Comparison of ENCODE assay signal across 9 cellular contexts in the genomic region with DNA sequence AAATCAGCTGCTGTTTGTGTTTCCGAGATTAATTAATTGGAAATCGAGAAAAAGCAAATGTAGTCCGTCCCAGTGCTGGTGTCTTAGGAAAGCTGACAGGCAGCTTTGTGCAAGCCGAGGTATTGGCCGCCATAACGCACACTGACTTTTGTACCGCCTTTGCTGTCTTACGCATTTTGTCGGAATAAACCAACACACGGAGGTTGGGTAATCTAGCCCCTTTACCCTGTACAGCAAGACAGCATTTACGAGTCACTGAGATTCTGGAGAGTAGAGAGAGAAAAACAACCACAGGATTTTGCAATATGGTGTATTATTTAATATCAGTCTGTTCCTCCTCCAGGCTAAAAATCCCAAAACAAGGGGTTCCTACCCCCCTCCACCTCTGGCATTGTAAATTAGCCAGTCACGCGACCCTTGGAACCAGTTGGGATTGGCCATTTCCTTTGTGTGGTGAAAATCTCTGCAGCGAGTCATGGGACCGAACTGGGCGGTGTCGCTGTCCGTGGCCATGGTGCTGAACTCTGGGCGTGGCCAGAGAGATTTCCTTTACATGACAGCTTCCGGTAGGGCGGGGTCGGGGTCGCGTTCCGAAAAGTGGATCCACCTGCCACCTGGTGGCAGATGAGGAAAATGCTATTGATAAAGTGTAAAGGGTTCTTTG. TPM values are rescaled to one million over a fixed set of nuclear protein-coding genes. Genes with fewer than 3 reads are reported as not detected.
DNase-seq lines count a peak whose midpoint lies in the region; ATAC-seq and TF ChIP-seq lines count a peak whose summit lies in the region.
"Had no signal": no experiment of that assay in that cellular context is flagged by ENCODE, and none has a peak within 500 bp of the region (broad histone marks: within the 10 kb centered on the region; RNA-seq: fewer than 3 reads in every experiment).

No MANE protein-coding gene starts in this region.

- H3K4me3 ChIP-seq in CD8-positive, alpha-beta memory T cell (ENCODE audit: low read length), result no peak overlapping the region
- H3K4me3 ChIP-seq in GM23248, result no peak overlapping the region
- no peak overlapping the region for H3K4me3 ChIP-seq in SU-DHL-6 (ENCODE audit: insufficient read depth, low read length, poor library complexity, severe bottlenecking)
- H3K4me3 ChIP-seq in right cardiac atrium (ENCODE audit: low read length), result peak overlapping the region; percentile 17
- H3K4me3 ChIP-seq in aorta (ENCODE audit: low read length in 2 of 2), result no peak overlapping the region

- no peak overlapping the region for H3K4me3 Mint-ChIP-seq in CD8-positive, alpha-beta memory T cell
- H3K4me3 Mint-ChIP-seq: T-helper 1 cell treated with Interleukin-12 subunit alpha and Interleukin-12 subunit beta and Interleukin-4 antibody, amounts not matched to agents 30 μg/mL and 1 μg/mL, for 36 hours had no signal

- H3K9me3 Mint-ChIP-seq in CD8-positive, alpha-beta memory T cell, result peaks cover 0 to 22% (median 2%) of the 10 kb centered on the region in 5 donors

- H3F3A ChIP-seq in GM23248 (ENCODE audit: insufficient read depth) (0 out of 2 replicates have a peak, but pooled peaks cover 14% of the 10 kb centered on the region), SU-DHL-6 (ENCODE audit: insufficient read depth) (no peaks in the 10 kb centered on the region)

- H3K4me2 ChIP-seq in GM23248 (ENCODE audit: unreplicated experiment), result no peak overlapping the region
- H3K4me2 ChIP-seq in SU-DHL-6 (ENCODE audit: low read depth, low read length, poor library complexity, severe bottlenecking), result no peak overlapping the region

- no peak overlapping the region for H3K9ac ChIP-seq in GM23248
- no peak overlapping the region for H3K9ac ChIP-seq in SU-DHL-6 (ENCODE audit: low read length)

- H3K27ac Mint-ChIP-seq in CD8-positive, alpha-beta memory T cell, result no peak overlapping the region
- H3K27ac Mint-ChIP-seq: T-helper 1 cell treated with Interleukin-12 subunit alpha and Interleukin-12 subunit beta and Interleukin-4 antibody, amounts not matched to agents 30 μg/mL and 1 μg/mL, for 36 hours had no signal

- peaks cover 0 to 10% of the 10 kb centered on the region in 2 donors for H3K27me3 Mint-ChIP-seq in CD8-positive, alpha-beta memory T cell

- no peaks in the 10 kb centered on the region for H3K36me3 Mint-ChIP-seq in CD8-positive, alpha-beta memory T cell

- no peaks in the 10 kb centered on the region for H4K20me1 ChIP-seq in GM23248 (ENCODE audit: insufficient read depth)
- no peaks in the 10 kb centered on the region; the same call in 1 of the 2 replicates for H4K20me1 ChIP-seq in SU-DHL-6 (ENCODE audit: low read depth, low read length)

- no peaks in the 10 kb centered on the region for H3K4me1 Mint-ChIP-seq in CD8-positive, alpha-beta memory T cell

- H3K27me3 ChIP-seq in CD8-positive, alpha-beta memory T cell (ENCODE audit: insufficient read depth, low read length, poor library complexity, severe bottlenecking), result no peaks in the 10 kb centered on the region
- H3K27me3 ChIP-seq in GM23248 (replicated peaks; ENCODE audit: insufficient read depth) (no peaks in the 10 kb centered on the region), SU-DHL-6 (ENCODE audit: low read length) (no peaks in the 10 kb centered on the region), right cardiac atrium (ENCODE audit: control insufficient read depth, insufficient read depth) (no peaks in the 10 kb centered on the region), aorta (ENCODE audit: control insufficient read depth in 1 of 2, insufficient read depth in 2 of 2, low read length in 1 of 2) (no peaks in the 10 kb centered on the region)

- H2AFZ ChIP-seq in GM23248 (peak overlapping the region; percentile 9), SU-DHL-6 (ENCODE audit: low read depth, low read length, severe bottlenecking) (no peak overlapping the region)

- POLR2A ChIA-PET in CD8-positive, alpha-beta memory T cell (lab: Charles Lee), result no interaction called here

- H3K79me2 ChIP-seq in GM23248 (ENCODE audit: insufficient read depth), result no peaks in the 10 kb centered on the region
- no peaks in the 10 kb centered on the region for H3K79me2 ChIP-seq in SU-DHL-6 (ENCODE audit: insufficient read depth, low read length)

- intact Hi-C loops in right cardiac atrium (cut with DNase I), result loop anchor here in 1 of 4 donors (10.0 kb wide), 2 partner anchors 156 to 666 kb away; a partner anchor contains a TSS
- intact Hi-C loops in posterior vena cava (cut with DNase I), result no loop called here
- intact Hi-C loops in aorta (cut with DNase I), result loop anchor here (2.0 to 10.0 kb wide), 2 partner anchors 234 to 236 kb away; a partner anchor contains a TSS

- TF ChIP-seq CTCF in SU-DHL-6 (IDR thresholded peaks at IDR 0.05; ENCODE audit: insufficient read depth, low read length, poor library complexity, severe bottlenecking), result peak; percentile 58

- H3K27ac ChIP-seq in CD8-positive, alpha-beta memory T cell (ENCODE audit: low read depth, low read length), result no peak overlapping the region
- H3K27ac ChIP-seq in GM23248 (no peak overlapping the region), SU-DHL-6 (ENCODE audit: low read depth, low read length) (no peak overlapping the region), angular gyrus (ENCODE audit: low read depth, low read length) (peak overlapping the region; percentile 98), right cardiac atrium (ENCODE audit: low read length) (no peak overlapping the region), aorta (ENCODE audit: low read depth in 1 of 2, low read length in 2 of 2) (no peak overlapping the region)

- in situ Hi-C loops in GM23248 (cut with MboI), result no loop called here

- DNase-seq in CD8-positive, alpha-beta memory T cell, result peak; percentile 14 to 69 (median 42)
- DNase-seq in GM23248, result peak; percentile 78
- DNase-seq in NCI-H1417 (lab: John Stamatoyannopoulos, UW), result peak; percentile 94 to 98 (median 98)
- peak; percentile 92 to 96 (median 95) for DNase-seq in right cardiac atrium
- peak; percentile 93 for DNase-seq in posterior vena cava (ENCODE audit: low spot score)
- peak; percentile 88 to 96 for DNase-seq in aorta

- CTCF ChIA-PET in CD8-positive, alpha-beta memory T cell (lab: Charles Lee), result no interaction called here

- 2 to 3% methylated on average over 25 of the region's 25 CpGs for WGBS in GM23248 (ENCODE audit: low coverage in 1 of 2, low lambda C conversion rate in 2 of 2, missing lambda C conversion rate in 2 of 2), 2 experiments
- WGBS in right cardiac atrium, result 4% methylated on average over 25 of the region's 25 CpGs
- WGBS in aorta, 2 donors, result 4 to 5% methylated on average over 25 of the region's 25 CpGs

- H3K9me2 ChIP-seq in GM23248 (ENCODE audit: insufficient read depth), result no peaks in the 10 kb centered on the region
- H3K9me2 ChIP-seq in SU-DHL-6 (replicated peaks; ENCODE audit: insufficient read depth, low read length), result no peaks in the 10 kb centered on the region

- no peaks in the 10 kb centered on the region for H3K36me3 ChIP-seq in CD8-positive, alpha-beta memory T cell (ENCODE audit: insufficient read depth, low read length)
- H3K36me3 ChIP-seq in GM23248 (ENCODE audit: low read depth), result no peaks in the 10 kb centered on the region
- no peaks in the 10 kb centered on the region for H3K36me3 ChIP-seq in SU-DHL-6 (ENCODE audit: low read length)
- no peaks in the 10 kb centered on the region for H3K36me3 ChIP-seq in aorta (ENCODE audit: control insufficient read depth in 1 of 2, insufficient read depth in 2 of 2, low read length in 1 of 2)

- peak; percentile 96 to 100 for ATAC-seq in right cardiac atrium
- peak; percentile 91 for ATAC-seq in aorta (ENCODE audit: low FRiP score)

- no peaks in the 10 kb centered on the region for H3K4me1 ChIP-seq in CD8-positive, alpha-beta memory T cell (ENCODE audit: insufficient read depth, low read length)
- H3K4me1 ChIP-seq in GM23248 (ENCODE audit: insufficient read depth) (no peaks in the 10 kb centered on the region), right cardiac atrium (ENCODE audit: control insufficient read depth, insufficient read depth, low read length) (no peaks in the 10 kb centered on the region), aorta (ENCODE audit: control insufficient read depth in 1 of 2, insufficient read depth in 2 of 2, low read length in 2 of 2) (no peaks in the 10 kb centered on the region)

- no peaks in the 10 kb centered on the region for H3K9me3 ChIP-seq in CD8-positive, alpha-beta memory T cell (ENCODE audit: low read length)
- H3K9me3 ChIP-seq in GM23248 (ENCODE audit: low read depth) (no peaks in the 10 kb centered on the region), SU-DHL-6 (ENCODE audit: insufficient read depth, low read length) (no peaks in the 10 kb centered on the region; the same call in 1 of the 2 replicates), right cardiac atrium (ENCODE audit: control insufficient read depth, low read length) (no peaks in the 10 kb centered on the region), aorta (ENCODE audit: control insufficient read depth, low read length) (peaks cover 3% of the 10 kb centered on the region)

RNA-seq across cellular contexts. Expression of a gene that starts 10.3 kb away (rescaled TPM):
- total RNA-seq in CD8-positive, alpha-beta memory T cell, result not detected
- not detected for polyA plus RNA-seq in CD8-positive, alpha-beta memory T cell
- not detected in 2 replicates for total RNA-seq in GM23248 (2014; rRNA removed; shearing (Covaris generic))
- polyA plus RNA-seq in GM23248 (2016; fragmentation: Nextera tagmentation; extraction: Ambion mirVana) (not detected in 2 replicates), right cardiac atrium (not detected), aorta (not detected)
- total RNA-seq in right cardiac atrium (not detected), posterior vena cava (not detected), aorta (not detected)

RNA-seq across cellular contexts. Expression of a gene that starts 53.5 kb away (rescaled TPM):
- total RNA-seq in CD8-positive, alpha-beta memory T cell, result not detected
- polyA plus RNA-seq in CD8-positive, alpha-beta memory T cell, result not detected
- 4.9 and 8.9 TPM in 2 replicates for total RNA-seq in GM23248 (2014; rRNA removed; shearing (Covaris generic))
- polyA plus RNA-seq in GM23248 (2016; fragmentation: Nextera tagmentation; extraction: Ambion mirVana) (4.4 and 6.0 TPM in 2 replicates), right cardiac atrium (0.59 TPM), aorta (1 to 10 TPM in 1 of 2 donors, under 1 TPM in 1; 0.50 to 2.6 TPM)
- total RNA-seq in right cardiac atrium (1 to 10 TPM; 1.4 to 1.9 (median 1.5) TPM), posterior vena cava (1 to 10 TPM; 2.3 to 3.2 TPM), aorta (1 to 10 TPM; 3.1 to 4.1 TPM)

RNA-seq across cellular contexts. Expression of a gene that starts 59.4 kb away (rescaled TPM):
- total RNA-seq in CD8-positive, alpha-beta memory T cell, result not detected
- not detected for polyA plus RNA-seq in CD8-positive, alpha-beta memory T cell
- total RNA-seq in GM23248 (2014; rRNA removed; shearing (Covaris generic)), result 0.76 and 1.1 TPM in 2 replicates
- polyA plus RNA-seq in GM23248 (2016; fragmentation: Nextera tagmentation; extraction: Ambion mirVana) (0.23 and 0.24 TPM in 2 replicates), right cardiac atrium (0.61 TPM), aorta (1 to 10 TPM in 1 of 2 donors, under 1 TPM in 1; 0.25 to 1.2 TPM)
- total RNA-seq in right cardiac atrium (1 to 10 TPM in 3 of 4 donors, under 1 TPM in 1; 0.94 to 1.7 (median 1.4) TPM), posterior vena cava (1 to 10 TPM; 1.2 to 1.3 TPM), aorta (1 to 10 TPM; 2.0 to 2.9 TPM)

Comparison
In these comparisons a context has a peak if more than half of its experiments do, and no peak if none do; other contexts are left out.
1. DNase-seq: peak in every context shown above with its lines; median percentile 98 in NCI-H1417; 95 in right cardiac atrium; 93 in posterior vena cava; 92 in aorta; 78 in GM23248; 42 in CD8-positive, alpha-beta memory T cell.
2. intact Hi-C loops: an anchor here in aorta (2.0 to 10.0 kb wide); none called in posterior vena cava.